Comparison of ENCODE assay signal across 8 cellular contexts in genomic region chrY:7273587-7274203, GRCh38.
DNase-seq lines count a peak whose midpoint lies in the region; ATAC-seq, FAIRE-seq and TF ChIP-seq lines count a peak whose summit lies in the region.

No MANE protein-coding gene starts in this region.

- H3K4me3 Mint-ChIP-seq in CD14-positive monocyte (peak overlapping the region; percentile 88 to 94), H9 (no peak overlapping the region)

- H3K9me3 Mint-ChIP-seq in CD14-positive monocyte (peaks cover 0 to 2% (median 0%) of the 10 kb centered on the region in 7 donors), H9 (no peaks in the 10 kb centered on the region)

- H3K9me3 ChIP-seq in H1 (ENCODE audit: insufficient read depth in 2 of 2, low read depth in 1 of 2, low read length in 1 of 2) (no peaks in the 10 kb centered on the region), H9 (ENCODE audit: control insufficient read depth, low read depth, low read length) (no peaks in the 10 kb centered on the region)

- H3K4me1 ChIP-seq in H1 (replicated peaks in 1 of 4; ENCODE audit: control insufficient read depth in 3 of 4, insufficient read depth in 4 of 4, low read length in 3 of 4) (peaks cover 0 to 5% (median 3%) of the 10 kb centered on the region in 4 experiments; a peak in 4 of 7 replicates), H9 (ENCODE audit: insufficient read depth, low read length) (no peaks in the 10 kb centered on the region)

- H3K36me3 ChIP-seq in H1 (ENCODE audit: control insufficient read depth in 2 of 4, insufficient read depth in 4 of 4, low read length in 3 of 4), result no peaks in the 10 kb centered on the region

- FAIRE-seq in H1 (lab: Jason Lieb, UNC), result no peak

- H3K27ac Mint-ChIP-seq in CD14-positive monocyte (peak overlapping the region in 2 of 7 donors; percentile 87 to 93), H9 (no peak overlapping the region)

- H3K56ac ChIP-seq in H1 (replicated peaks; ENCODE audit: insufficient read length, low read depth, low read length) (no peak overlapping the region), H9 (ENCODE audit: insufficient read length, low read depth, low read length) (no peak overlapping the region)

- H3K27me3 Mint-ChIP-seq in CD14-positive monocyte (ENCODE audit: low read depth in 3 of 3), result no peaks in the 10 kb centered on the region
- no peaks in the 10 kb centered on the region for H3K27me3 Mint-ChIP-seq in H9 (ENCODE audit: low read depth)

- H2AK5ac ChIP-seq in H1 (ENCODE audit: low read depth, low read length), result no peak overlapping the region
- no peak overlapping the region for H2AK5ac ChIP-seq in H9 (ENCODE audit: insufficient read length, low read length)

- DNase-seq in CD14-positive monocyte (ENCODE audit: low spot score), result peak; percentile 64
- DNase-seq in SKM-1 (lab: John Stamatoyannopoulos, UW; ENCODE audit: unreplicated experiment), result peak; percentile 57
- DNase-seq in H1 (ENCODE audit: low read depth in 1 of 2, low spot score in 2 of 2), result peak in 1 of 2 experiments; percentile 61
- DNase-seq in putamen (ENCODE audit: low spot score), result peak; percentile 19
- DNase-seq in H9, result no peak
- no peak for DNase-seq in NCI-H187 (lab: John Stamatoyannopoulos, UW)
- DNase-seq in NCI-H2107 treated with DMSO at 0.1 percent for 48 hours (lab: John Stamatoyannopoulos, UW; ENCODE audit: unreplicated experiment), result no peak

- H2BK12ac ChIP-seq in H1 (ENCODE audit: low read depth, low read length), result no peak overlapping the region
- no peak overlapping the region for H2BK12ac ChIP-seq in H9 (ENCODE audit: insufficient read length, low read depth, low read length)

- H3K4me1 Mint-ChIP-seq in CD14-positive monocyte (peaks cover 36% of the 10 kb centered on the region), H9 (no peaks in the 10 kb centered on the region)

- ATAC-seq in HG02642 (IDR thresholded peaks at IDR 0.05; ENCODE audit: poor library complexity, unreplicated experiment), result peak; percentile 79

- peak overlapping the region; percentile 38 to 77 (median 57); a peak in 4 of 7 replicates for H3K9ac ChIP-seq in H1 (replicated peaks in 1 of 4; ENCODE audit: extremely low read depth in 1 of 4, low read depth in 3 of 4, low read length in 3 of 4)
- H3K9ac ChIP-seq in H9 (ENCODE audit: extremely low read depth, insufficient read length, low read length), result no peak overlapping the region

- H3K14ac ChIP-seq in H1 (ENCODE audit: insufficient read length) (no peak overlapping the region), H9 (ENCODE audit: insufficient read depth, low read length) (no peak overlapping the region)

- POLR2A ChIA-PET in H1 (lab: Charles Lee; ENCODE audit: partially characterized antibody), result interaction anchor here (1.0 to 1.5 kb wide), 4 partner anchors 9 to 182 kb away, joined by 3 to 4 read pairs (median 3); no protein-coding TSS in a partner anchor

- peaks cover 4% of the 10 kb centered on the region; the same call in 1 of the 2 replicates for H3K23me2 ChIP-seq in H1 (ENCODE audit: low read depth, low read length)
- H3K23me2 ChIP-seq in H9 (ENCODE audit: insufficient read length, low read depth, low read length, poor library complexity, severe bottlenecking), result no peaks in the 10 kb centered on the region

- H3K4ac ChIP-seq in H1 (replicated peaks; ENCODE audit: insufficient read length, low read depth, low read length) (no peak overlapping the region), H9 (ENCODE audit: low read depth, low read length) (no peak overlapping the region)

- H2AFZ ChIP-seq in H1 (ENCODE audit: low read length) (no peak overlapping the region), H9 (ENCODE audit: low read length) (no peak overlapping the region)

- WGBS in H1 (ENCODE audit: extremely low coverage in 1 of 2, insufficient coverage in 1 of 2, insufficient read length in 1 of 2, insufficient replicate concordance in 2 of 2, low coverage in 1 of 2, low lambda C conversion rate in 2 of 2, missing lambda C conversion rate in 1 of 2), 2 experiments, result 0% methylated on average over 8 of the region's 65 CpGs; no CpG with 5 or more reads in 1 of the 2 experiments
- WGBS in H9 (ENCODE audit: extremely low coverage, insufficient read length, low lambda C conversion rate), result no CpG with 5 or more reads among the region's 65 CpGs

- H4K20me1 ChIP-seq in H1 (replicated peaks in 1 of 2; ENCODE audit: control insufficient read depth in 1 of 2, insufficient read depth in 2 of 2, low read length in 2 of 2) (peaks cover 0 to 6% of the 10 kb centered on the region in 2 experiments), H9 (ENCODE audit: control insufficient read depth, insufficient read depth, insufficient read length) (no peaks in the 10 kb centered on the region)

- H3K18ac ChIP-seq in H1 (ENCODE audit: extremely low read depth, low read length) (peak overlapping the region; percentile 71; the same call in 1 of the 2 replicates), H9 (ENCODE audit: insufficient read length, low read depth, low read length) (no peak overlapping the region)

- no peak overlapping the region for H2BK15ac ChIP-seq in H1 (ENCODE audit: low read length)
- no peak overlapping the region for H2BK15ac ChIP-seq in H9 (ENCODE audit: low read depth, low read length)

- H3K4me2 ChIP-seq in H1 (ENCODE audit: insufficient read depth in 1 of 2, low read depth in 2 of 2, low read length in 2 of 2) (peak overlapping the region; percentile 69 to 86), H9 (ENCODE audit: insufficient read depth, insufficient read length, low read length) (no peak overlapping the region)

- no peak overlapping the region for H4K5ac ChIP-seq in H1 (ENCODE audit: insufficient read length, low read depth, low read length)
- H4K5ac ChIP-seq in H9 (ENCODE audit: insufficient read length, low read depth, low read length), result no peak overlapping the region

- no peak for TF ChIP-seq RAD21 in H1 (IDR thresholded peaks at IDR 0.05 in 1 of 2, conservative IDR thresholded peaks at IDR 0.05 in 1 of 2; ENCODE audit: low read depth in 2 of 2, low read length in 2 of 2)

- H4K91ac ChIP-seq in H1 (replicated peaks; ENCODE audit: insufficient read length, low read length) (no peak overlapping the region), H9 (ENCODE audit: insufficient read length, low read depth, low read length) (no peak overlapping the region)

- H3T11ph ChIP-seq in H9 (ENCODE audit: low read length), result no peak overlapping the region

- H4K8ac ChIP-seq in H1 (ENCODE audit: extremely low read depth, insufficient read depth, low read length), result peak overlapping the region; percentile 71; the same call in 1 of the 2 replicates
- H4K8ac ChIP-seq in H9 (replicated peaks; ENCODE audit: insufficient read length, low read depth, low read length), result no peak overlapping the region

- no peak overlapping the region for H3K23ac ChIP-seq in H1 (ENCODE audit: insufficient read length)
- no peak overlapping the region for H3K23ac ChIP-seq in H9 (ENCODE audit: insufficient read length, low read depth, low read length)

- peak in 1 of 2 experiments; percentile 39; a peak in 1 of 3 replicates for TF ChIP-seq POLR2A in H1 (IDR thresholded peaks at IDR 0.05; ENCODE audit: control extremely low read depth in 1 of 2, low read depth in 2 of 2, low read length in 2 of 2)

- H2BK20ac ChIP-seq in H1 (ENCODE audit: low read length) (no peak overlapping the region), H9 (ENCODE audit: low read depth, low read length, poor library complexity, severe bottlenecking) (no peak overlapping the region)

- peak overlapping the region; percentile 36; the same call in 1 of the 2 replicates for H3K27ac ChIP-seq in H1 (ENCODE audit: low read depth, low read length)
- H3K27ac ChIP-seq in H9 (ENCODE audit: insufficient read length, low read depth, low read length), result no peak overlapping the region

- H3K36me3 Mint-ChIP-seq in CD14-positive monocyte, result no peaks in the 10 kb centered on the region
- H3K36me3 Mint-ChIP-seq in H9 (ENCODE audit: insufficient read depth in 1 of 3, low read depth in 3 of 3), result no peaks in the 10 kb centered on the region

- CTCF ChIA-PET in H1 (lab: Charles Lee; ENCODE audit: partially characterized antibody), result interaction anchor here (1.0 to 2.3 kb wide), 3 partner anchors 9 to 128 kb away, joined by 3 to 8 read pairs (median 3); no protein-coding TSS in a partner anchor

- peak overlapping the region; percentile 59 to 77 (median 69) for H3K4me3 ChIP-seq in H1 (ENCODE audit: extremely low read depth in 1 of 4, insufficient read depth in 2 of 4, low read depth in 3 of 4, low read length in 4 of 4)

- H2BK120ac ChIP-seq in H1 (replicated peaks; ENCODE audit: low read depth, low read length) (no peak overlapping the region), H9 (ENCODE audit: low read depth, low read length, poor library complexity, severe bottlenecking) (no peak overlapping the region)

- H3K27me3 ChIP-seq in H1 (replicated peaks in 1 of 4; ENCODE audit: control insufficient read depth in 3 of 4, extremely low read depth in 1 of 4, insufficient read depth in 3 of 4, low read length in 3 of 4) (no peaks in the 10 kb centered on the region), H9 (ENCODE audit: insufficient read depth, low read length) (no peaks in the 10 kb centered on the region)

- H2BK5ac ChIP-seq in H1 (ENCODE audit: low read depth, low read length) (no peak overlapping the region), H9 (ENCODE audit: insufficient read length, low read length) (no peak overlapping the region)

- TF ChIP-seq CTCF in CD14-positive monocyte (IDR thresholded peaks at IDR 0.05), result no peak
- TF ChIP-seq CTCF in H1 (IDR thresholded peaks at IDR 0.05; ENCODE audit: control extremely low read depth in 1 of 3, insufficient read depth in 1 of 3, low read depth in 1 of 3, low read length in 3 of 3), result no peak
- TF ChIP-seq CTCF in H9 (conservative IDR thresholded peaks at IDR 0.05), result no peak

- intact Hi-C loops in CD14-positive monocyte (cut with micrococcal nuclease), result no loop called here

- no peaks in the 10 kb centered on the region for H3K79me1 ChIP-seq in H1 (ENCODE audit: low read depth, low read length)
- no peaks in the 10 kb centered on the region for H3K79me1 ChIP-seq in H9 (ENCODE audit: insufficient read depth, low read depth, low read length, poor library complexity, severe bottlenecking)

- H3K79me2 ChIP-seq in H1 (ENCODE audit: control insufficient read depth in 1 of 2, insufficient read depth in 2 of 2, low read length in 2 of 2) (peaks cover 11 to 41% of the 10 kb centered on the region in 2 experiments), H9 (ENCODE audit: insufficient read depth, low read length) (no peaks in the 10 kb centered on the region)

- no peak for TF ChIP-seq EP300 in H1 (IDR thresholded peaks at IDR 0.05; ENCODE audit: borderline replicate concordance in 1 of 2, low read depth in 2 of 2, low read length in 2 of 2)

TF ChIP-seq in H1, 55 proteins besides CTCF, POLR2A, EP300 and RAD21 (continues in another document):
- peak; percentile 70 for TF ChIP-seq MAX (IDR thresholded peaks at IDR 0.05)
- peak; percentile 57 for TF ChIP-seq TAF1 (IDR thresholded peaks at IDR 0.05; ENCODE audit: low read depth, low read length)
- TF ChIP-seq ZNF274 (IDR thresholded peaks at IDR 0.05; ENCODE audit: borderline replicate concordance, extremely low read depth, low read length), result no peak

Comparison
In these comparisons a context has a peak if more than half of its experiments do, and no peak if none do; other contexts are left out.
1. DNase-seq: peak in CD14-positive monocyte (single experiment), SKM-1 (single experiment) and putamen (single experiment); none in H9 (single experiment), NCI-H187 (0 of 2) and NCI-H2107 treated with DMSO at 0.1 percent for 48 hours (single experiment).
2. H3K4me3 Mint-ChIP-seq: peak in CD14-positive monocyte (2 of 2); none in H9 (0 of 2).